23 cellular contexts compared by ENCODE assay signal in the genomic region with DNA sequence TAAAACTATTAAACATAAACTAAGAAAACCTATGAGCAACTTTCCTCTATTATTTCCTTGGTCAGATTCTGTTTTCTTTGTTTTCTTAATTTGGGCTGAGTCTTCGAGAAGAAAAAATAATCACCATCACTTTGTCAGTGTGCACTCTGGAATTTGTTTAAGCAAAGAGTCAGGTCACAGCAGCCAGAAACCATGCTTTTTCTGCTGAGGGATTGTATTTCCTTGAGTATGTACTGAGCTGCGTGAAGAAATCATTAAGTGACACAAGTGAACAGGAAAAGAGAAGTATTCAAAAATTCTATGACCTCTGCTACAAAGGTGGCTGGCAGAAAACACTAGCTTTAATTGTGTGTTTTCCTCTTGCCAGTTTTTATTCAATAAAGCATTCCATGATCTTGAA.
"Had no signal": no experiment of that assay in that cellular context is flagged by ENCODE, and none has a peak within 500 bp of the region (broad histone marks: within the 10 kb centered on the region; RNA-seq: fewer than 3 reads in every experiment).

No MANE protein-coding gene starts in this region.

- H3K4me3 Mint-ChIP-seq: effector memory CD8-positive, alpha-beta T cell; naive thymus-derived CD8-positive, alpha-beta T cell; stimulated activated effector memory CD8-positive, alpha-beta T cell treated with anti-CD3 and anti-CD28 coated beads, Interleukin-12 subunit alpha, Interleukin-12 subunit beta, amount 100 ng/mL, for 72 hours had no signal

- DNase-seq: effector memory CD8-positive, alpha-beta T cell; foreskin fibroblast; gastrocnemius medialis; head of caudate nucleus; kidney; left lung; mesenchymal stem cell; naive thymus-derived CD8-positive, alpha-beta T cell; pancreas; right lobe of liver; stimulated activated CD4-positive, alpha-beta T cell treated with anti-CD3 and anti-CD28 coated beads, Interleukin-12 subunit alpha, Interleukin-12 subunit beta, amount 100 ng/mL, for 4 hours; stimulated activated CD4-positive, alpha-beta T cell treated with anti-CD3 and anti-CD28 coated beads, Interleukin-1b, Interleukin-23, amount 100 ng/mL, for 48 hours; stimulated activated CD4-positive, alpha-beta T cell treated with anti-CD3 and anti-CD28 coated beads, Interleukin-4, amount 100 ng/mL, for 24 hours; stimulated activated naive CD4-positive, alpha-beta T cell treated with Interleukin-2 at 50 U/mL for 16 hours; stomach; thyroid gland; trophoblast cell had no signal

- H3K27me3 Mint-ChIP-seq: effector memory CD8-positive, alpha-beta T cell; naive thymus-derived CD8-positive, alpha-beta T cell had no signal

- H3K4me3 ChIP-seq: coronary artery, gastrocnemius medialis, left lung, pancreas, right lobe of liver, smooth muscle cell, stomach, thyroid gland, vagina had no signal

- H3K9me3 Mint-ChIP-seq: effector memory CD8-positive, alpha-beta T cell; naive thymus-derived CD8-positive, alpha-beta T cell; stimulated activated effector memory CD8-positive, alpha-beta T cell treated with anti-CD3 and anti-CD28 coated beads, Interleukin-12 subunit alpha, Interleukin-12 subunit beta, amount 100 ng/mL, for 72 hours had no signal

- H3K4me2 ChIP-seq: smooth muscle cell had no signal

- H3K4me1 Mint-ChIP-seq: naive thymus-derived CD8-positive, alpha-beta T cell; stimulated activated effector memory CD8-positive, alpha-beta T cell treated with anti-CD3 and anti-CD28 coated beads, Interleukin-12 subunit alpha, Interleukin-12 subunit beta, amount 100 ng/mL, for 72 hours had no signal

- H3K27me3 ChIP-seq: gastrocnemius medialis, left lung, neutrophil, pancreas, right lobe of liver, stomach, thyroid gland, vagina had no signal

- FAIRE-seq: endometrium, kidney, pancreas had no signal

- H3K27ac Mint-ChIP-seq: effector memory CD8-positive, alpha-beta T cell; naive thymus-derived CD8-positive, alpha-beta T cell; stimulated activated effector memory CD8-positive, alpha-beta T cell treated with anti-CD3 and anti-CD28 coated beads, Interleukin-12 subunit alpha, Interleukin-12 subunit beta, amount 100 ng/mL, for 72 hours had no signal

- H3K27ac ChIP-seq: coronary artery, gastrocnemius medialis, left lung, neutrophil, pancreas, right lobe of liver, stomach, thyroid gland, vagina had no signal

- ATAC-seq: effector memory CD8-positive, alpha-beta T cell; gastrocnemius medialis; left lung; naive thymus-derived CD8-positive, alpha-beta T cell; pancreas; stimulated activated effector memory CD8-positive, alpha-beta T cell treated with anti-CD3 and anti-CD28 coated beads, Interleukin-12 subunit alpha, Interleukin-12 subunit beta, amount 100 ng/mL, for 72 hours had no signal

- H3K36me3 ChIP-seq: gastrocnemius medialis, pancreas, right lobe of liver, stomach, thyroid gland, vagina had no signal

- H3K4me1 ChIP-seq: left lung, pancreas, right lobe of liver, stomach, thyroid gland, vagina had no signal

- H3K9me3 ChIP-seq: gastrocnemius medialis, left lung, neutrophil, pancreas, right lobe of liver, stomach, thyroid gland, vagina had no signal
